Comparison of ENCODE assay signal across 1 cellular context in the genomic region with DNA sequence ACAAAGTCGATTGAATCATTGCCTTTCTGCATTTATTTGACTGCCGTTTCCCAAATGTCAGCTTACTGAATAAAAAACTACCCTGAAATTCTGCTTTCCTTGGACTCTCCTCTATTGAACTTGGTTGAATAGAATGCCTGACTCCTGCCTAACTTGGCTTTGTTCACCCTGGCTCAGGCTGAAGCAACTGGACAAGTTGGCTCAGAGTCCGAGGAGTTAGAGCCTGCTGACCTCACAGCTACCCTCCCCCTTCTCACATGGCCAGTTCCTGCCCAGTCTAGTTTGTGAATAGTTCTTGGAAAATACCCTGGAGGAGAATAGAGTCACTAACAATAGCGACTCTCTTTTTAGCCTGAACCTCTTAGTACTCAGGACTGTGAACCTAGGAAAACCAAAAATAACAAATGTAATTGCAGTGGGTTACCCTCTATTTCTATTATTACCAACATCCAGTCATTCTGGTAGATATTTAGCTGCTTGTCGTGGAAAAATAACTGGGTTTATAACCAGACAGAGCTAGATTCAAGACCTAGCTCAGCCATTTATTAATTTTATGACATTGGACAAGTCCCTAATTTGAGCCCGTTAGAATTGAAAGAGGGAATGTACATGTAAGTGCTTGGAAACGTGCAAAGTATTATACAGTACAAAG.
TF ChIP-seq lines count a peak whose summit lies in the region.

No MANE protein-coding gene starts in this region.

TF ChIP-seq in K562, 482 proteins besides CTCF, POLR2A, EP300 and RAD21 (continued from another document and continues in another):
- TF ChIP-seq, protein P1, sequence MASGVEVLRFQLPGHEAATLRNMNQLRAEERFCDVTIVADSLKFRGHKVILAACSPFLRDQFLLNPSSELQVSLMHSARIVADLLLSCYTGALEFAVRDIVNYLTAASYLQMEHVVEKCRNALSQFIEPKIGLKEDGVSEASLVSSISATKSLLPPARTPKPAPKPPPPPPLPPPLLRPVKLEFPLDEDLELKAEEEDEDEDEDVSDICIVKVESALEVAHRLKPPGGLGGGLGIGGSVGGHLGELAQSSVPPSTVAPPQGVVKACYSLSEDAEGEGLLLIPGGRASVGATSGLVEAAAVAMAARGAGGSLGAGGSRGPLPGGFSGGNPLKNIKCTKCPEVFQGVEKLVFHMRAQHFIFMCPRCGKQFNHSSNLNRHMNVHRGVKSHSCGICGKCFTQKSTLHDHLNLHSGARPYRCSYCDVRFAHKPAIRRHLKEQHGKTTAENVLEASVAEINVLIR (CRISPR knock-in tag; IDR thresholded peaks at IDR 0.05), result peak; percentile 47; the same call in 1 of the 2 replicates
- no peak for TF ChIP-seq SIRT6 (IDR thresholded peaks at IDR 0.05; ENCODE audit: low read depth, low read length)
- TF ChIP-seq STAT5A (IDR thresholded peaks at IDR 0.05; ENCODE audit: borderline replicate concordance, low read length), result peak; percentile 22; the same call in 1 of the 2 replicates
- TF ChIP-seq MAFK (IDR thresholded peaks at IDR 0.05; ENCODE audit: low read length), result 0 out of 2 replicates have a peak, but pooled peaks have one; percentile 13
- TF ChIP-seq, protein P2, sequence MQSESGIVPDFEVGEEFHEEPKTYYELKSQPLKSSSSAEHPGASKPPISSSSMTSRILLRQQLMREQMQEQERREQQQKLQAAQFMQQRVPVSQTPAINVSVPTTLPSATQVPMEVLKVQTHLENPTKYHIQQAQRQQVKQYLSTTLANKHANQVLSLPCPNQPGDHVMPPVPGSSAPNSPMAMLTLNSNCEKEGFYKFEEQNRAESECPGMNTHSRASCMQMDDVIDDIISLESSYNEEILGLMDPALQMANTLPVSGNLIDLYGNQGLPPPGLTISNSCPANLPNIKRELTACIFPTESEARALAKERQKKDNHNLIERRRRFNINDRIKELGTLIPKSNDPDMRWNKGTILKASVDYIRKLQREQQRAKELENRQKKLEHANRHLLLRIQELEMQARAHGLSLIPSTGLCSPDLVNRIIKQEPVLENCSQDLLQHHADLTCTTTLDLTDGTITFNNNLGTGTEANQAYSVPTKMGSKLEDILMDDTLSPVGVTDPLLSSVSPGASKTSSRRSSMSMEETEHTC (IDR thresholded peaks at IDR 0.05), result no peak
- TF ChIP-seq NR2F6 (CRISPR knock-in tag; IDR thresholded peaks at IDR 0.05), result 0 out of 2 replicates have a peak, but pooled peaks have one; percentile 2
- TF ChIP-seq NFXL1 (CRISPR knock-in tag; IDR thresholded peaks at IDR 0.05), result no peak
- no peak for TF ChIP-seq ZNF184 (CRISPR knock-in tag; IDR thresholded peaks at IDR 0.05)
- no peak for TF ChIP-seq SAFB2 (IDR thresholded peaks at IDR 0.05; ENCODE audit: borderline replicate concordance, low read depth, low read length, severe bottlenecking)
- no peak for TF ChIP-seq EZH2 (IDR thresholded peaks at IDR 0.05; ENCODE audit: borderline replicate concordance, low read depth, low read length)
- no peak for TF ChIP-seq ZNF551 (CRISPR knock-in tag; IDR thresholded peaks at IDR 0.05)
- TF ChIP-seq, protein P3, sequence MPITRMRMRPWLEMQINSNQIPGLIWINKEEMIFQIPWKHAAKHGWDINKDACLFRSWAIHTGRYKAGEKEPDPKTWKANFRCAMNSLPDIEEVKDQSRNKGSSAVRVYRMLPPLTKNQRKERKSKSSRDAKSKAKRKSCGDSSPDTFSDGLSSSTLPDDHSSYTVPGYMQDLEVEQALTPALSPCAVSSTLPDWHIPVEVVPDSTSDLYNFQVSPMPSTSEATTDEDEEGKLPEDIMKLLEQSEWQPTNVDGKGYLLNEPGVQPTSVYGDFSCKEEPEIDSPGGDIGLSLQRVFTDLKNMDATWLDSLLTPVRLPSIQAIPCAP (CRISPR knock-in tag; IDR thresholded peaks at IDR 0.05; ENCODE audit: borderline replicate concordance), result no peak
- no peak for TF ChIP-seq PHF21A (IDR thresholded peaks at IDR 0.05; ENCODE audit: borderline replicate concordance, low read depth)
- TF ChIP-seq ARID2 (IDR thresholded peaks at IDR 0.05), result no peak
- TF ChIP-seq, protein P4, sequence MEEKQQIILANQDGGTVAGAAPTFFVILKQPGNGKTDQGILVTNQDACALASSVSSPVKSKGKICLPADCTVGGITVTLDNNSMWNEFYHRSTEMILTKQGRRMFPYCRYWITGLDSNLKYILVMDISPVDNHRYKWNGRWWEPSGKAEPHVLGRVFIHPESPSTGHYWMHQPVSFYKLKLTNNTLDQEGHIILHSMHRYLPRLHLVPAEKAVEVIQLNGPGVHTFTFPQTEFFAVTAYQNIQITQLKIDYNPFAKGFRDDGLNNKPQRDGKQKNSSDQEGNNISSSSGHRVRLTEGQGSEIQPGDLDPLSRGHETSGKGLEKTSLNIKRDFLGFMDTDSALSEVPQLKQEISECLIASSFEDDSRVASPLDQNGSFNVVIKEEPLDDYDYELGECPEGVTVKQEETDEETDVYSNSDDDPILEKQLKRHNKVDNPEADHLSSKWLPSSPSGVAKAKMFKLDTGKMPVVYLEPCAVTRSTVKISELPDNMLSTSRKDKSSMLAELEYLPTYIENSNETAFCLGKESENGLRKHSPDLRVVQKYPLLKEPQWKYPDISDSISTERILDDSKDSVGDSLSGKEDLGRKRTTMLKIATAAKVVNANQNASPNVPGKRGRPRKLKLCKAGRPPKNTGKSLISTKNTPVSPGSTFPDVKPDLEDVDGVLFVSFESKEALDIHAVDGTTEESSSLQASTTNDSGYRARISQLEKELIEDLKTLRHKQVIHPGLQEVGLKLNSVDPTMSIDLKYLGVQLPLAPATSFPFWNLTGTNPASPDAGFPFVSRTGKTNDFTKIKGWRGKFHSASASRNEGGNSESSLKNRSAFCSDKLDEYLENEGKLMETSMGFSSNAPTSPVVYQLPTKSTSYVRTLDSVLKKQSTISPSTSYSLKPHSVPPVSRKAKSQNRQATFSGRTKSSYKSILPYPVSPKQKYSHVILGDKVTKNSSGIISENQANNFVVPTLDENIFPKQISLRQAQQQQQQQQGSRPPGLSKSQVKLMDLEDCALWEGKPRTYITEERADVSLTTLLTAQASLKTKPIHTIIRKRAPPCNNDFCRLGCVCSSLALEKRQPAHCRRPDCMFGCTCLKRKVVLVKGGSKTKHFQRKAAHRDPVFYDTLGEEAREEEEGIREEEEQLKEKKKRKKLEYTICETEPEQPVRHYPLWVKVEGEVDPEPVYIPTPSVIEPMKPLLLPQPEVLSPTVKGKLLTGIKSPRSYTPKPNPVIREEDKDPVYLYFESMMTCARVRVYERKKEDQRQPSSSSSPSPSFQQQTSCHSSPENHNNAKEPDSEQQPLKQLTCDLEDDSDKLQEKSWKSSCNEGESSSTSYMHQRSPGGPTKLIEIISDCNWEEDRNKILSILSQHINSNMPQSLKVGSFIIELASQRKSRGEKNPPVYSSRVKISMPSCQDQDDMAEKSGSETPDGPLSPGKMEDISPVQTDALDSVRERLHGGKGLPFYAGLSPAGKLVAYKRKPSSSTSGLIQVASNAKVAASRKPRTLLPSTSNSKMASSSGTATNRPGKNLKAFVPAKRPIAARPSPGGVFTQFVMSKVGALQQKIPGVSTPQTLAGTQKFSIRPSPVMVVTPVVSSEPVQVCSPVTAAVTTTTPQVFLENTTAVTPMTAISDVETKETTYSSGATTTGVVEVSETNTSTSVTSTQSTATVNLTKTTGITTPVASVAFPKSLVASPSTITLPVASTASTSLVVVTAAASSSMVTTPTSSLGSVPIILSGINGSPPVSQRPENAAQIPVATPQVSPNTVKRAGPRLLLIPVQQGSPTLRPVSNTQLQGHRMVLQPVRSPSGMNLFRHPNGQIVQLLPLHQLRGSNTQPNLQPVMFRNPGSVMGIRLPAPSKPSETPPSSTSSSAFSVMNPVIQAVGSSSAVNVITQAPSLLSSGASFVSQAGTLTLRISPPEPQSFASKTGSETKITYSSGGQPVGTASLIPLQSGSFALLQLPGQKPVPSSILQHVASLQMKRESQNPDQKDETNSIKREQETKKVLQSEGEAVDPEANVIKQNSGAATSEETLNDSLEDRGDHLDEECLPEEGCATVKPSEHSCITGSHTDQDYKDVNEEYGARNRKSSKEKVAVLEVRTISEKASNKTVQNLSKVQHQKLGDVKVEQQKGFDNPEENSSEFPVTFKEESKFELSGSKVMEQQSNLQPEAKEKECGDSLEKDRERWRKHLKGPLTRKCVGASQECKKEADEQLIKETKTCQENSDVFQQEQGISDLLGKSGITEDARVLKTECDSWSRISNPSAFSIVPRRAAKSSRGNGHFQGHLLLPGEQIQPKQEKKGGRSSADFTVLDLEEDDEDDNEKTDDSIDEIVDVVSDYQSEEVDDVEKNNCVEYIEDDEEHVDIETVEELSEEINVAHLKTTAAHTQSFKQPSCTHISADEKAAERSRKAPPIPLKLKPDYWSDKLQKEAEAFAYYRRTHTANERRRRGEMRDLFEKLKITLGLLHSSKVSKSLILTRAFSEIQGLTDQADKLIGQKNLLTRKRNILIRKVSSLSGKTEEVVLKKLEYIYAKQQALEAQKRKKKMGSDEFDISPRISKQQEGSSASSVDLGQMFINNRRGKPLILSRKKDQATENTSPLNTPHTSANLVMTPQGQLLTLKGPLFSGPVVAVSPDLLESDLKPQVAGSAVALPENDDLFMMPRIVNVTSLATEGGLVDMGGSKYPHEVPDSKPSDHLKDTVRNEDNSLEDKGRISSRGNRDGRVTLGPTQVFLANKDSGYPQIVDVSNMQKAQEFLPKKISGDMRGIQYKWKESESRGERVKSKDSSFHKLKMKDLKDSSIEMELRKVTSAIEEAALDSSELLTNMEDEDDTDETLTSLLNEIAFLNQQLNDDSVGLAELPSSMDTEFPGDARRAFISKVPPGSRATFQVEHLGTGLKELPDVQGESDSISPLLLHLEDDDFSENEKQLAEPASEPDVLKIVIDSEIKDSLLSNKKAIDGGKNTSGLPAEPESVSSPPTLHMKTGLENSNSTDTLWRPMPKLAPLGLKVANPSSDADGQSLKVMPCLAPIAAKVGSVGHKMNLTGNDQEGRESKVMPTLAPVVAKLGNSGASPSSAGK (IDR thresholded peaks at IDR 0.05), result peak; percentile 80
- TF ChIP-seq, protein P5, sequence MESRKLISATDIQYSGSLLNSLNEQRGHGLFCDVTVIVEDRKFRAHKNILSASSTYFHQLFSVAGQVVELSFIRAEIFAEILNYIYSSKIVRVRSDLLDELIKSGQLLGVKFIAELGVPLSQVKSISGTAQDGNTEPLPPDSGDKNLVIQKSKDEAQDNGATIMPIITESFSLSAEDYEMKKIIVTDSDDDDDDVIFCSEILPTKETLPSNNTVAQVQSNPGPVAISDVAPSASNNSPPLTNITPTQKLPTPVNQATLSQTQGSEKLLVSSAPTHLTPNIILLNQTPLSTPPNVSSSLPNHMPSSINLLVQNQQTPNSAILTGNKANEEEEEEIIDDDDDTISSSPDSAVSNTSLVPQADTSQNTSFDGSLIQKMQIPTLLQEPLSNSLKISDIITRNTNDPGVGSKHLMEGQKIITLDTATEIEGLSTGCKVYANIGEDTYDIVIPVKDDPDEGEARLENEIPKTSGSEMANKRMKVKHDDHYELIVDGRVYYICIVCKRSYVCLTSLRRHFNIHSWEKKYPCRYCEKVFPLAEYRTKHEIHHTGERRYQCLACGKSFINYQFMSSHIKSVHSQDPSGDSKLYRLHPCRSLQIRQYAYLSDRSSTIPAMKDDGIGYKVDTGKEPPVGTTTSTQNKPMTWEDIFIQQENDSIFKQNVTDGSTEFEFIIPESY (CRISPR knock-in tag; IDR thresholded peaks at IDR 0.05), result no peak
- no peak for TF ChIP-seq ZNF212 (CRISPR knock-in tag; IDR thresholded peaks at IDR 0.05)
- no peak for TF ChIP-seq POLR2AphosphoS5 (IDR thresholded peaks at IDR 0.05; ENCODE audit: control insufficient read depth, insufficient read depth, low read depth, low read length)
- no peak for TF ChIP-seq SNRNP70 (optimal IDR thresholded peaks at IDR 0.05; ENCODE audit: low read depth, low read length)
- no peak for TF ChIP-seq HCFC1 (IDR thresholded peaks at IDR 0.05; ENCODE audit: low read depth, low read length)
- TF ChIP-seq ZZZ3 (IDR thresholded peaks at IDR 0.05), result no peak
- TF ChIP-seq, protein P6, sequence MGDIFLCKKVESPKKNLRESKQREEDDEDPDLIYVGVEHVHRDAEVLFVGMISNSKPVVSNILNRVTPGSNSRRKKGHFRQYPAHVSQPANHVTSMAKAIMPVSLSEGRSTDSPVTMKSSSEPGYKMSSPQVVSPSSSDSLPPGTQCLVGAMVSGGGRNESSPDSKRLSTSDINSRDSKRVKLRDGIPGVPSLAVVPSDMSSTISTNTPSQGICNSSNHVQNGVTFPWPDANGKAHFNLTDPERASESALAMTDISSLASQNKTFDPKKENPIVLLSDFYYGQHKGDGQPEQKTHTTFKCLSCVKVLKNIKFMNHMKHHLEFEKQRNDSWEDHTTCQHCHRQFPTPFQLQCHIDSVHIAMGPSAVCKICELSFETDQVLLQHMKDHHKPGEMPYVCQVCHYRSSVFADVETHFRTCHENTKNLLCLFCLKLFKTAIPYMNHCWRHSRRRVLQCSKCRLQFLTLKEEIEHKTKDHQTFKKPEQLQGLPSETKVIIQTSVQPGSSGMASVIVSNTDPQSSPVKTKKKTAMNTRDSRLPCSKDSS (IDR thresholded peaks at IDR 0.05; ENCODE audit: low read depth, partially characterized antibody), result no peak
- no peak for TF ChIP-seq HNRNPK (IDR thresholded peaks at IDR 0.05; ENCODE audit: low read depth, low read length, poor library complexity, severe bottlenecking)
- no peak for TF ChIP-seq NR2C1 (IDR thresholded peaks at IDR 0.05)
- TF ChIP-seq NR2C1 (tag; IDR thresholded peaks at IDR 0.05), result peak; percentile 71
- no peak for TF ChIP-seq YBX1 (IDR thresholded peaks at IDR 0.05)
- peak; percentile 88 for TF ChIP-seq BACH1 (tag; IDR thresholded peaks at IDR 0.05)
- TF ChIP-seq TAF1 (IDR thresholded peaks at IDR 0.05; ENCODE audit: control insufficient read depth, extremely low read depth, insufficient read depth, low read length, severe bottlenecking), result no peak
- no peak for TF ChIP-seq HNRNPL (IDR thresholded peaks at IDR 0.05; ENCODE audit: low read depth, low read length)
- no peak for TF ChIP-seq ZNF316 (IDR thresholded peaks at IDR 0.05)
- no peak for TF ChIP-seq SIN3B (IDR thresholded peaks at IDR 0.05; ENCODE audit: low read depth)
- TF ChIP-seq RCOR1 (IDR thresholded peaks at IDR 0.05; ENCODE audit: borderline replicate concordance in 1 of 2, low read depth in 2 of 2, low read length in 2 of 2), result peak in 1 of 2 experiments; percentile 7; a peak in 1 of 4 replicates
- no peak; the same call in 1 of the 2 replicates for TF ChIP-seq DDX20 (tag; IDR thresholded peaks at IDR 0.05; ENCODE audit: low read depth)
- no peak for TF ChIP-seq HDAC8 (tag; IDR thresholded peaks at IDR 0.05)
- TF ChIP-seq NBN (IDR thresholded peaks at IDR 0.05; ENCODE audit: low read depth), result no peak; the same call in 1 of the 2 replicates
- TF ChIP-seq CBFA2T3 (IDR thresholded peaks at IDR 0.05), result no peak
- TF ChIP-seq NUFIP1 (IDR thresholded peaks at IDR 0.05; ENCODE audit: partially characterized antibody), result no peak
- TF ChIP-seq MIER1 (IDR thresholded peaks at IDR 0.05; ENCODE audit: low read depth), result no peak
- no peak for TF ChIP-seq E2F3 (CRISPR knock-in tag; IDR thresholded peaks at IDR 0.05)
- TF ChIP-seq EP400 (IDR thresholded peaks at IDR 0.05), result 0 out of 2 replicates have a peak, but pooled peaks have one; percentile 21
- peak; percentile 35 for TF ChIP-seq TBP (optimal IDR thresholded peaks at IDR 0.05; ENCODE audit: low read depth, low read length)
- no peak for TF ChIP-seq RBM14 (IDR thresholded peaks at IDR 0.05; ENCODE audit: borderline replicate concordance, insufficient read depth, low read depth, low read length)
- TF ChIP-seq GTF2F1 (IDR thresholded peaks at IDR 0.05; ENCODE audit: low read depth, low read length), result no peak
- TF ChIP-seq COPS2 (conservative IDR thresholded peaks at IDR 0.05), result no peak
- TF ChIP-seq MTF1 (CRISPR knock-in tag; IDR thresholded peaks at IDR 0.05; ENCODE audit: borderline replicate concordance), result no peak
- no peak for TF ChIP-seq KDM1A (IDR thresholded peaks at IDR 0.05)
- TF ChIP-seq ZNF224 (CRISPR knock-in tag; IDR thresholded peaks at IDR 0.05), result no peak
